In the genomic region with DNA sequence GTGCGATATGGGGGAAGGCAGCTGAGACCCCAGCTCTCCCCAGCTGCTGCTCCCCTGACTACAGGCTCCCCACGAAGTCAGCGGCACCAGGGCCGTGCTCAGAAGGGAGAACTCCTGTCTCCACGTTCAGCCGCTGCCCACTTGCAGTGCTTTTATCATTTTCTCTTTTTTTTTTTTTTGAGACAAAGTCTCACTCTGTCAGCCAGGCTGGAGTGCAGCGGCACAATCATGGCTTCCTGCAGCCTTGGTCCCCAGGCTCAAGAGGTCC, we compare ENCODE assay signal across 19 cellular contexts. TPM values are rescaled to one million over a fixed set of nuclear protein-coding genes. Genes with fewer than 3 reads are reported as not detected.
DNase-seq lines count a peak whose midpoint lies in the region; ATAC-seq and TF ChIP-seq lines count a peak whose summit lies in the region.
"Had no signal": no experiment of that assay in that cellular context is flagged by ENCODE, and none has a peak within 500 bp of the region (broad histone marks: within the 10 kb centered on the region; RNA-seq: fewer than 3 reads in every experiment).

No MANE protein-coding gene starts in this region.

- 88 to 92% methylated on average over 7 of the region's 7 CpGs for WGBS in aorta, 2 donors

- no peaks in the 10 kb centered on the region for H3K27me3 ChIP-seq in cardiac muscle cell
- H3K27me3 ChIP-seq in left ventricle myocardium inferior (ENCODE audit: low read depth) = no peaks in the 10 kb centered on the region
- H3K27me3 ChIP-seq in aorta (ENCODE audit: control insufficient read depth in 1 of 2, insufficient read depth in 2 of 2, low read length in 1 of 2) = no peaks in the 10 kb centered on the region
- H3K27me3 ChIP-seq: MG63 had no signal

- H3K4me1 Mint-ChIP-seq in neural crest cell = peaks cover 12% of the 10 kb centered on the region

- intact Hi-C loops in left ventricle myocardium inferior (cut with micrococcal nuclease) = no loop called here
- intact Hi-C loops in aorta (cut with DNase I) = loop anchor here in 1 of 2 donors (5.0 kb wide), 1 partner anchor 51 kb away; no protein-coding TSS in a partner anchor

- ATAC-seq in aorta (ENCODE audit: low FRiP score) (no peak), GM19328 (IDR thresholded peaks at IDR 0.05; ENCODE audit: unreplicated experiment) (no peak)
- ATAC-seq: A549 had no signal

- H3K36me3 Mint-ChIP-seq in neural crest cell (ENCODE audit: low read depth) = no peaks in the 10 kb centered on the region

- no peaks in the 10 kb centered on the region for H3K9me3 Mint-ChIP-seq in neural crest cell

- TF ChIP-seq CTCF in cardiac muscle cell (IDR thresholded peaks at IDR 0.05; ENCODE audit: low read depth, low read length) = no peak
- no peak for TF ChIP-seq CTCF in left ventricle myocardium inferior (IDR thresholded peaks at IDR 0.05; ENCODE audit: borderline replicate concordance)
- TF ChIP-seq CTCF in neural crest cell (conservative IDR thresholded peaks at IDR 0.05) = no peak

- H3K9me3 ChIP-seq in cardiac muscle cell (ENCODE audit: low read depth) (no peaks in the 10 kb centered on the region), left ventricle myocardium inferior (replicated peaks) (no peaks in the 10 kb centered on the region), aorta (ENCODE audit: control insufficient read depth, low read length) (no peaks in the 10 kb centered on the region)
- H3K9me3 ChIP-seq: A549, MG63 had no signal

- no peaks in the 10 kb centered on the region for H3K36me3 ChIP-seq in cardiac muscle cell
- H3K36me3 ChIP-seq in left ventricle myocardium inferior = peaks cover 4% of the 10 kb centered on the region
- H3K36me3 ChIP-seq in aorta (ENCODE audit: control insufficient read depth in 1 of 2, insufficient read depth in 2 of 2, low read length in 1 of 2) = no peaks in the 10 kb centered on the region
- H3K36me3 ChIP-seq: MG63 had no signal

- H3K27ac Mint-ChIP-seq in neural crest cell (ENCODE audit: unreplicated experiment) = peak overlapping the region; percentile 96

- H3K4me3 Mint-ChIP-seq in neural crest cell = no peak overlapping the region
- H3K4me3 Mint-ChIP-seq: H9 had no signal

- H3K4me3 ChIP-seq in cardiac muscle cell (no peak overlapping the region), left ventricle myocardium inferior (no peak overlapping the region), aorta (ENCODE audit: low read length in 2 of 2) (no peak overlapping the region)
- H3K4me3 ChIP-seq: A549, MG63, PC-9 had no signal

- DNase-seq in cardiac muscle cell (ENCODE audit: low read depth in 1 of 2, low spot score in 1 of 2) = no peak
- DNase-seq in left ventricle myocardium inferior = no peak
- DNase-seq in ecto neural progenitor cell (ENCODE audit: low spot score) = peak; percentile 19
- DNase-seq in neural crest cell (ENCODE audit: low read depth, low spot score) = no peak
- DNase-seq in aorta = peak; percentile 38 to 62
- no peak for DNase-seq in DMS114 treated with DMSO at 0.1 percent for 48 hours (lab: John Stamatoyannopoulos, UW; ENCODE audit: unreplicated experiment)
- DNase-seq: C1 segment of cervical spinal cord, GF-D8, Karpas-422, MG63, NCI-H1092, NCI-H146, NCI-H2081 treated with DMSO at 0.1 percent for 48 hours, NCI-H510A, NCI-H82, PC-9 had no signal

- H3K4me1 ChIP-seq in cardiac muscle cell (ENCODE audit: low read depth) = peaks cover 37% of the 10 kb centered on the region
- H3K4me1 ChIP-seq in left ventricle myocardium inferior = peaks cover 16% of the 10 kb centered on the region
- no peaks in the 10 kb centered on the region for H3K4me1 ChIP-seq in aorta (ENCODE audit: control insufficient read depth in 1 of 2, insufficient read depth in 2 of 2, low read length in 2 of 2)
- H3K4me1 ChIP-seq: A549 had no signal

- H3K27ac ChIP-seq in cardiac muscle cell (peak overlapping the region; percentile 91), left ventricle myocardium inferior (replicated peaks) (no peak overlapping the region), aorta (ENCODE audit: low read depth in 1 of 2, low read length in 2 of 2) (no peak overlapping the region)
- H3K27ac ChIP-seq: A549, PC-9 had no signal

- H3K27me3 Mint-ChIP-seq in neural crest cell (ENCODE audit: low read depth) = no peaks in the 10 kb centered on the region

RNA-seq across cellular contexts. Expression of gene FTCD, which starts 0.9 kb away (rescaled TPM):
- 9.5 and 18.9 TPM in 2 replicates for total RNA-seq in cardiac muscle cell
- polyA plus RNA-seq in cardiac muscle cell = 27.4 and 31.1 TPM in 2 replicates
- total RNA-seq in left ventricle myocardium inferior = 2.2 TPM
- 1.4 and 1.8 TPM in 2 replicates for total RNA-seq in neural crest cell
- total RNA-seq in aorta = 1 to 10 TPM; 1.1 to 2.6 TPM
- polyA plus RNA-seq in aorta = 1 to 10 TPM in 1 of 2 donors, under 1 TPM in 1; 0.50 to 8.7 TPM
- polyA plus RNA-seq: A549 had no signal

RNA-seq across cellular contexts. Expression of gene SPATC1L, which starts 27.9 kb away (rescaled TPM):
- total RNA-seq in cardiac muscle cell = 45.7 and 58.8 TPM in 2 replicates
- polyA plus RNA-seq in cardiac muscle cell = 63.0 and 69.2 TPM in 2 replicates
- 7.0 TPM for total RNA-seq in left ventricle myocardium inferior
- 27.5 and 28.1 TPM in 2 replicates for total RNA-seq in neural crest cell
- 10 to 100 TPM in 1 of 2 donors, 1 to 10 TPM in 1; 5.2 to 12.4 TPM for total RNA-seq in aorta
- polyA plus RNA-seq in aorta = 10 to 100 TPM in 1 of 2 donors, 1 to 10 TPM in 1; 2.4 to 47.9 TPM

RNA-seq across cellular contexts. Expression of gene COL6A2, which starts 58.4 kb away (rescaled TPM):
- total RNA-seq in cardiac muscle cell (212 and 260 TPM in 2 replicates), left ventricle myocardium inferior (157 TPM), neural crest cell (17.8 and 18.5 TPM in 2 replicates), aorta (1,000 to 10,000 TPM; 1,386 to 1,431 TPM)
- polyA plus RNA-seq in cardiac muscle cell (153 and 216 TPM in 2 replicates), aorta (1,000 to 10,000 TPM in 1 of 2 donors, 100 to 1,000 TPM in 1; 335 to 3,611 TPM)

Comparison
In these comparisons a context has a peak if more than half of its experiments do, and no peak if none do; other contexts are left out.
1. DNase-seq: peak in ecto neural progenitor cell (single experiment) and aorta (2 of 2); none in cardiac muscle cell (0 of 2), left ventricle myocardium inferior (single experiment), neural crest cell (single experiment) and DMS114 treated with DMSO at 0.1 percent for 48 hours (single experiment).